In genomic region chr14:87640553-87640952, GRCh38 we compare ENCODE assay signal across 1 cellular context.
TF ChIP-seq lines count a peak whose summit lies in the region.

No MANE protein-coding gene starts in this region.

TF ChIP-seq in HepG2, 621 proteins besides CTCF, POLR2A, EP300 and RAD21 (continued from another document):
- TF ChIP-seq ZBTB46 (CRISPR knock-in tag; IDR thresholded peaks at IDR 0.05; ENCODE audit: borderline replicate concordance) (no peak), PAXIP1 (CRISPR knock-in tag; conservative IDR thresholded peaks at IDR 0.05) (peak; percentile 75), SOX6 (IDR thresholded peaks at IDR 0.05) (no peak), SOX6 (CRISPR knock-in tag; IDR thresholded peaks at IDR 0.05) (peak; percentile 87)
